9 cellular contexts compared by ENCODE assay signal in genomic region chr7:44880317-44881018, GRCh38. TPM values are rescaled to one million over a fixed set of nuclear protein-coding genes. Genes with fewer than 3 reads are reported as not detected.
A peak's percentile ranks its signal among the peaks of the same experiment; 100 is the strongest.
DNase-seq lines count a peak whose midpoint lies in the region; ATAC-seq and TF ChIP-seq lines count a peak whose summit lies in the region.
"Had no signal": no experiment of that assay in that cellular context is flagged by ENCODE, and none has a peak within 500 bp of the region (broad histone marks: within the 10 kb centered on the region; RNA-seq: fewer than 3 reads in every experiment).

No MANE protein-coding gene starts in this region.

- H3K36me3 Mint-ChIP-seq in CD4-positive, alpha-beta T cell (ENCODE audit: low read depth): peaks cover 56% of the 10 kb centered on the region
- peaks cover 58% of the 10 kb centered on the region for H3K36me3 Mint-ChIP-seq in nephron (ENCODE audit: low read depth)

- POLR2A ChIA-PET in CD4-positive, alpha-beta T cell (lab: Charles Lee): interaction anchor here (0.6 to 3.2 kb wide), 6 partner anchors 11 to 234 kb away, joined by 3 to 23 read pairs (median 4); partner anchors contain the start of gene H2AZ2

- ATAC-seq in CD4-positive, alpha-beta T cell (ENCODE audit: poor library complexity): no peak
- ATAC-seq in GM19452 (IDR thresholded peaks at IDR 0.05; ENCODE audit: unreplicated experiment) (no peak), HG02970 (IDR thresholded peaks at IDR 0.05; ENCODE audit: low FRiP score, unreplicated experiment) (no peak)

- in situ Hi-C loops in astrocyte of the spinal cord (cut with HindIII; ENCODE audit: low sequenced_read_pairs): no loop called here

- no peaks in the 10 kb centered on the region for H3K27me3 ChIP-seq in CD4-positive, alpha-beta T cell (ENCODE audit: control insufficient read depth, insufficient read depth, low read length)
- no peaks in the 10 kb centered on the region for H3K27me3 ChIP-seq in HUES48 (ENCODE audit: control insufficient read depth, insufficient read depth, low read length)

- CTCF ChIA-PET in CD4-positive, alpha-beta T cell (lab: Charles Lee): interaction anchor here (1.0 to 4.8 kb wide), 4 partner anchors 17 to 298 kb away, joined by 3 to 24 read pairs (median 4); partner anchors contain the start of gene TMED4

- H3K36me3 ChIP-seq in HUES48 (ENCODE audit: control insufficient read depth, insufficient read depth, low read length): peaks cover 37% of the 10 kb centered on the region

- TF ChIP-seq CTCF in CD4-positive, alpha-beta T cell (IDR thresholded peaks at IDR 0.05): no peak
- TF ChIP-seq CTCF in astrocyte of the spinal cord (IDR thresholded peaks at IDR 0.05; ENCODE audit: low read depth, low read length) (no peak), nephron (IDR thresholded peaks at IDR 0.05; ENCODE audit: unreplicated experiment in 3 of 3) (no peak)

- peaks cover 48% of the 10 kb centered on the region for H3K4me1 Mint-ChIP-seq in CD4-positive, alpha-beta T cell (ENCODE audit: low read depth)
- peaks cover 48% of the 10 kb centered on the region for H3K4me1 Mint-ChIP-seq in nephron

- H3K27ac Mint-ChIP-seq in CD4-positive, alpha-beta T cell: peak overlapping the region; percentile 73
- peak overlapping the region; percentile 22 to 86 (median 39) for H3K27ac Mint-ChIP-seq in nephron

- H3K4me3 Mint-ChIP-seq in CD4-positive, alpha-beta T cell: peak overlapping the region; percentile 31
- H3K4me3 Mint-ChIP-seq in nephron: peak overlapping the region; percentile 90 to 97 (median 94)

- H3K4me1 ChIP-seq in HUES48 (ENCODE audit: control insufficient read depth, insufficient read depth, low read length): peaks cover 29% of the 10 kb centered on the region

- peaks cover 7% of the 10 kb centered on the region for H3K9me3 Mint-ChIP-seq in CD4-positive, alpha-beta T cell
- no peaks in the 10 kb centered on the region for H3K9me3 Mint-ChIP-seq in nephron

- H3K9me3 ChIP-seq in CD4-positive, alpha-beta T cell (ENCODE audit: control insufficient read depth, low read length): peaks cover 27% of the 10 kb centered on the region
- no peaks in the 10 kb centered on the region for H3K9me3 ChIP-seq in HUES48 (ENCODE audit: control insufficient read depth, insufficient read depth, low read length)

- no peak for DNase-seq in CD4-positive, alpha-beta T cell
- DNase-seq in astrocyte of the spinal cord (ENCODE audit: low read depth, low spot score): no peak
- no peak for DNase-seq in NCI-H1092 (lab: John Stamatoyannopoulos, UW)
- no peak for DNase-seq in SHP77 (lab: John Stamatoyannopoulos, UW)
- DNase-seq: posterior cingulate gyrus had no signal

- no peak overlapping the region for H3K27ac ChIP-seq in CD4-positive, alpha-beta T cell (ENCODE audit: low read depth, low read length)
- H3K27ac ChIP-seq in HUES48 (ENCODE audit: low read depth, low read length): no peak overlapping the region

- no peaks in the 10 kb centered on the region for H3K27me3 Mint-ChIP-seq in CD4-positive, alpha-beta T cell
- H3K27me3 Mint-ChIP-seq in nephron (ENCODE audit: low read depth): no peaks in the 10 kb centered on the region

- intact Hi-C loops in CD4-positive, alpha-beta T cell (cut with DNase I, micrococcal nuclease): no loop called here

- no peak overlapping the region for H3K9ac ChIP-seq in HUES48 (ENCODE audit: low read depth, low read length)

- H3K4me3 ChIP-seq in HUES48 (ENCODE audit: low read depth, low read length) (peak overlapping the region; percentile 99), astrocyte of the spinal cord (ENCODE audit: low read depth, low read length) (peak overlapping the region; percentile 80)

RNA-seq across cellular contexts. Expression of gene PURB, which starts 4.9 kb away (rescaled TPM):
- total RNA-seq in CD4-positive, alpha-beta T cell: 10 to 100 TPM; 17.0 to 17.4 TPM

RNA-seq across cellular contexts. Expression of gene H2AZ2, which starts 32.6 kb away (rescaled TPM):
- 100 to 1,000 TPM; 145 to 156 TPM for total RNA-seq in CD4-positive, alpha-beta T cell
